8 cellular contexts compared by ENCODE assay signal in the genomic region with DNA sequence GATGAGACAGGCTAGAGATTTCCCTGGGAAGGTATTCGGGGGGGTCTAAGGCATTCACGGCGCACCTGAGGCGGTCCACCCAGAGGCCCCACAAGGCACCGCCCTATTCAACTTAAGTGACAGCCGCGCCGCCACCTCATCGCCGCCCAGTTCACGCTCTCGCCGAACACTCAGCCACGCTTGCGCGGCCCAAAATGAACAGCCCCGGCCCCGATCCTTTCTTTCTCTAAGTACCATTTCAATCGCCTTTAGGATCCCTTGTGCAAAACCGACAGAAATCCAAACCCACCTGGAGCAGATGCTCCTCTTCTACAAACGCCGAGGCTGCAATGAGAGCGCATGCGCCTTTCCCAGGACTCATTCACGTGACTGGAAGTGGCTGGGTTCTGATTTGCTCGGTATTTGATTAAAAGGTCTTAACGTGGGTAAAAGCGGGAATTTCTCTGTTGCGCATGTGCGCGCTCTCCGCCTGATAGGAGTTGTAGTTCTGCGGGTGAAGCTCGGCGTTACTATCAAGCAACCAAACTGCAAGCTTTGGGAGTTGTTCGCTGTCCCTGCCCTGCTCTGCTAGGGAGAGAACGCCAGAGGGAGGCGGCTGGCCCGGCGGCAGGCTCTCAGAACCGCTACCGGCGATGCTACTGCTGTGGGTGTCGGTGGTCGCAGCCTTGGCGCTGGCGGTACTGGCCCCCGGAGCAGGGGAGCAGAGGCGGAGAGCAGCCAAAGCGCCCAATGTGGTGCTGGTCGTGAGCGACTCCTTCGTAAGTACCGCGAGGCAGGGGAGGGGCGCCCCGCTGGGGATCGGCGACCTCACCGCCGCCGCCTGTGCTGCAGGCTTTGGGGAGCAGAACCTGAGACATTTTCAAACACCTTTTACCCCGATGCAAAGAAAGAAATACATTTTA. TPM values are rescaled to one million over a fixed set of nuclear protein-coding genes. Genes with fewer than 3 reads are reported as not detected.
A peak's percentile ranks its signal among the peaks of the same experiment; 100 is the strongest.
DNase-seq lines count a peak whose midpoint lies in the region; ATAC-seq and TF ChIP-seq lines count a peak whose summit lies in the region.

A gene with protein sequence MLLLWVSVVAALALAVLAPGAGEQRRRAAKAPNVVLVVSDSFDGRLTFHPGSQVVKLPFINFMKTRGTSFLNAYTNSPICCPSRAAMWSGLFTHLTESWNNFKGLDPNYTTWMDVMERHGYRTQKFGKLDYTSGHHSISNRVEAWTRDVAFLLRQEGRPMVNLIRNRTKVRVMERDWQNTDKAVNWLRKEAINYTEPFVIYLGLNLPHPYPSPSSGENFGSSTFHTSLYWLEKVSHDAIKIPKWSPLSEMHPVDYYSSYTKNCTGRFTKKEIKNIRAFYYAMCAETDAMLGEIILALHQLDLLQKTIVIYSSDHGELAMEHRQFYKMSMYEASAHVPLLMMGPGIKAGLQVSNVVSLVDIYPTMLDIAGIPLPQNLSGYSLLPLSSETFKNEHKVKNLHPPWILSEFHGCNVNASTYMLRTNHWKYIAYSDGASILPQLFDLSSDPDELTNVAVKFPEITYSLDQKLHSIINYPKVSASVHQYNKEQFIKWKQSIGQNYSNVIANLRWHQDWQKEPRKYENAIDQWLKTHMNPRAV (plus strand): TSS at position 455 of the 902 bp plus-strand sequence. CDS start 178 bp downstream, at position 633.
A gene (minus strand): TSS at position 331 of the 902 bp plus-strand sequence. CDS start 7,827 bp downstream, outside the sequence.

- H3K36me3 Mint-ChIP-seq in immature natural killer cell, result no peaks in the 10 kb centered on the region

- POLR2A ChIA-PET in AG04450 (lab: Yijun Ruan, JAX), result interaction anchor here (0.9 to 1.2 kb wide), 4 partner anchors 10 to 176 kb away, joined by 3 to 9 read pairs (median 5); a partner anchor contains a TSS

- peak; percentile 88 for ATAC-seq in GM18873 (IDR thresholded peaks at IDR 0.05; ENCODE audit: low FRiP score, unreplicated experiment)
- peak; percentile 92 for ATAC-seq in HG03139 (IDR thresholded peaks at IDR 0.05; ENCODE audit: unreplicated experiment)

- peak within 1 kb of the TSS; percentile 76 for H3K27ac ChIP-seq in AG04450 (ENCODE audit: low read depth, low read length)

- H3K4me1 Mint-ChIP-seq in immature natural killer cell, result peaks cover 44 to 62% of the 10 kb centered on the region in 2 donors

- peak; percentile 55 for TF ChIP-seq CTCF in AG04450 (IDR thresholded peaks at IDR 0.05; ENCODE audit: low read depth, low read length)
- peak; percentile 33; the same call in 1 of the 2 replicates for TF ChIP-seq CTCF in WI38 (IDR thresholded peaks at IDR 0.05; ENCODE audit: low read depth, low read length)
- TF ChIP-seq CTCF in cardiac fibroblast (IDR thresholded peaks at IDR 0.05; ENCODE audit: low read depth, low read length), result peak; percentile 58

- H3K9me3 ChIP-seq in AG04450 (ENCODE audit: control insufficient read depth, insufficient read depth, low read length), result no peaks in the 10 kb centered on the region

- CTCF ChIA-PET in AG04450 (lab: Charles Lee), result interaction anchor here (1.0 to 1.1 kb wide), 2 partner anchors 11 to 42 kb away, joined by 3 to 4 read pairs; no protein-coding TSS in a partner anchor

- peaks cover 4 to 9% (median 7%) of the 10 kb centered on the region in 3 donors for H3K27me3 Mint-ChIP-seq in immature natural killer cell (ENCODE audit: low read depth in 3 of 3)

- H3K27ac Mint-ChIP-seq in immature natural killer cell, result peak within 1 kb of the TSS; percentile 89 to 99 (median 96)

- peak within 1 kb of the TSS; percentile 93 to 98 (median 98) for H3K4me3 Mint-ChIP-seq in immature natural killer cell

- DNase-seq in AG04450 (ENCODE audit: low read depth, low spot score) (peak; percentile 99), NCI-H2196 treated with DMSO at 0.1 percent for 48 hours (lab: John Stamatoyannopoulos, UW; ENCODE audit: unreplicated experiment) (peak; percentile 78), cardiac fibroblast (ENCODE audit: low read depth in 2 of 2) (peak; percentile 100), immature natural killer cell (peak; percentile 95 to 96 (median 96)), smooth muscle cell of the brain vasculature (ENCODE audit: low read depth, low spot score) (peak; percentile 99)

- peak within 1 kb of the TSS; percentile 88 for H3K4me3 ChIP-seq in AG04450 (ENCODE audit: low read depth, low read length)
- peak within 1 kb of the TSS; percentile 90 for H3K4me3 ChIP-seq in WI38 (ENCODE audit: low read depth, low read length)
- H3K4me3 ChIP-seq in cardiac fibroblast (replicated peaks in 1 of 2; ENCODE audit: low read depth in 2 of 2, low read length in 2 of 2), result peak within 1 kb of the TSS; percentile 65 to 87

- H3K9me3 Mint-ChIP-seq in immature natural killer cell, result no peaks in the 10 kb centered on the region

- H3K27me3 ChIP-seq in AG04450 (ENCODE audit: control insufficient read depth, insufficient read depth, low read length), result no peaks in the 10 kb centered on the region

RNA-seq across cellular contexts. Expression of the first gene that starts in this region (rescaled TPM):
- polyA plus RNA-seq in AG04450 (2011; rRNA removed) (12.2 and 18.3 TPM in 2 replicates), immature natural killer cell (10 to 100 TPM; 11.0 to 14.7 (median 11.8) TPM)
- polyA minus RNA-seq in AG04450 (2011; rRNA and poly(A)+ RNA removed), result 5.4 and 8.5 TPM in 2 replicates

RNA-seq across cellular contexts. Expression of the second gene that starts in this region (rescaled TPM):
- polyA plus RNA-seq in AG04450 (2011; rRNA removed), result 81.5 and 118 TPM in 2 replicates
- polyA minus RNA-seq in AG04450 (2011; rRNA and poly(A)+ RNA removed), result 59.2 and 123 TPM in 2 replicates
- polyA plus RNA-seq in immature natural killer cell, result 10 to 100 TPM; 34.4 to 52.7 (median 50.2) TPM

Comparison
In these comparisons a context has a peak if more than half of its experiments do, and no peak if none do; other contexts are left out.
1. Peak in every context shown above with its lines: DNase-seq, ATAC-seq, H3K4me3 ChIP-seq and H3K27ac ChIP-seq.